Comparison of ENCODE assay signal across 2 cellular contexts in genomic region chr16:23726710-23727109, GRCh38.
TF ChIP-seq lines count a peak whose summit lies in the region.

No MANE protein-coding gene starts in this region.

TF ChIP-seq in HepG2, 621 proteins besides CTCF, POLR2A, EP300 and RAD21:
- TF ChIP-seq HNRNPUL1 (IDR thresholded peaks at IDR 0.05; ENCODE audit: low read depth, low read length) (no peak), ELF1 (CRISPR knock-in tag; IDR thresholded peaks at IDR 0.05) (no peak), ZNF629 (CRISPR knock-in tag; conservative IDR thresholded peaks at IDR 0.05) (peak; percentile 83)
- TF ChIP-seq, protein P1, sequence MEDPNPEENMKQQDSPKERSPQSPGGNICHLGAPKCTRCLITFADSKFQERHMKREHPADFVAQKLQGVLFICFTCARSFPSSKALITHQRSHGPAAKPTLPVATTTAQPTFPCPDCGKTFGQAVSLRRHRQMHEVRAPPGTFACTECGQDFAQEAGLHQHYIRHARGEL (CRISPR knock-in tag; IDR thresholded peaks at IDR 0.05): no peak

TF ChIP-seq in H1, 55 proteins besides CTCF, POLR2A, EP300 and RAD21:
- TF ChIP-seq, protein P2, sequence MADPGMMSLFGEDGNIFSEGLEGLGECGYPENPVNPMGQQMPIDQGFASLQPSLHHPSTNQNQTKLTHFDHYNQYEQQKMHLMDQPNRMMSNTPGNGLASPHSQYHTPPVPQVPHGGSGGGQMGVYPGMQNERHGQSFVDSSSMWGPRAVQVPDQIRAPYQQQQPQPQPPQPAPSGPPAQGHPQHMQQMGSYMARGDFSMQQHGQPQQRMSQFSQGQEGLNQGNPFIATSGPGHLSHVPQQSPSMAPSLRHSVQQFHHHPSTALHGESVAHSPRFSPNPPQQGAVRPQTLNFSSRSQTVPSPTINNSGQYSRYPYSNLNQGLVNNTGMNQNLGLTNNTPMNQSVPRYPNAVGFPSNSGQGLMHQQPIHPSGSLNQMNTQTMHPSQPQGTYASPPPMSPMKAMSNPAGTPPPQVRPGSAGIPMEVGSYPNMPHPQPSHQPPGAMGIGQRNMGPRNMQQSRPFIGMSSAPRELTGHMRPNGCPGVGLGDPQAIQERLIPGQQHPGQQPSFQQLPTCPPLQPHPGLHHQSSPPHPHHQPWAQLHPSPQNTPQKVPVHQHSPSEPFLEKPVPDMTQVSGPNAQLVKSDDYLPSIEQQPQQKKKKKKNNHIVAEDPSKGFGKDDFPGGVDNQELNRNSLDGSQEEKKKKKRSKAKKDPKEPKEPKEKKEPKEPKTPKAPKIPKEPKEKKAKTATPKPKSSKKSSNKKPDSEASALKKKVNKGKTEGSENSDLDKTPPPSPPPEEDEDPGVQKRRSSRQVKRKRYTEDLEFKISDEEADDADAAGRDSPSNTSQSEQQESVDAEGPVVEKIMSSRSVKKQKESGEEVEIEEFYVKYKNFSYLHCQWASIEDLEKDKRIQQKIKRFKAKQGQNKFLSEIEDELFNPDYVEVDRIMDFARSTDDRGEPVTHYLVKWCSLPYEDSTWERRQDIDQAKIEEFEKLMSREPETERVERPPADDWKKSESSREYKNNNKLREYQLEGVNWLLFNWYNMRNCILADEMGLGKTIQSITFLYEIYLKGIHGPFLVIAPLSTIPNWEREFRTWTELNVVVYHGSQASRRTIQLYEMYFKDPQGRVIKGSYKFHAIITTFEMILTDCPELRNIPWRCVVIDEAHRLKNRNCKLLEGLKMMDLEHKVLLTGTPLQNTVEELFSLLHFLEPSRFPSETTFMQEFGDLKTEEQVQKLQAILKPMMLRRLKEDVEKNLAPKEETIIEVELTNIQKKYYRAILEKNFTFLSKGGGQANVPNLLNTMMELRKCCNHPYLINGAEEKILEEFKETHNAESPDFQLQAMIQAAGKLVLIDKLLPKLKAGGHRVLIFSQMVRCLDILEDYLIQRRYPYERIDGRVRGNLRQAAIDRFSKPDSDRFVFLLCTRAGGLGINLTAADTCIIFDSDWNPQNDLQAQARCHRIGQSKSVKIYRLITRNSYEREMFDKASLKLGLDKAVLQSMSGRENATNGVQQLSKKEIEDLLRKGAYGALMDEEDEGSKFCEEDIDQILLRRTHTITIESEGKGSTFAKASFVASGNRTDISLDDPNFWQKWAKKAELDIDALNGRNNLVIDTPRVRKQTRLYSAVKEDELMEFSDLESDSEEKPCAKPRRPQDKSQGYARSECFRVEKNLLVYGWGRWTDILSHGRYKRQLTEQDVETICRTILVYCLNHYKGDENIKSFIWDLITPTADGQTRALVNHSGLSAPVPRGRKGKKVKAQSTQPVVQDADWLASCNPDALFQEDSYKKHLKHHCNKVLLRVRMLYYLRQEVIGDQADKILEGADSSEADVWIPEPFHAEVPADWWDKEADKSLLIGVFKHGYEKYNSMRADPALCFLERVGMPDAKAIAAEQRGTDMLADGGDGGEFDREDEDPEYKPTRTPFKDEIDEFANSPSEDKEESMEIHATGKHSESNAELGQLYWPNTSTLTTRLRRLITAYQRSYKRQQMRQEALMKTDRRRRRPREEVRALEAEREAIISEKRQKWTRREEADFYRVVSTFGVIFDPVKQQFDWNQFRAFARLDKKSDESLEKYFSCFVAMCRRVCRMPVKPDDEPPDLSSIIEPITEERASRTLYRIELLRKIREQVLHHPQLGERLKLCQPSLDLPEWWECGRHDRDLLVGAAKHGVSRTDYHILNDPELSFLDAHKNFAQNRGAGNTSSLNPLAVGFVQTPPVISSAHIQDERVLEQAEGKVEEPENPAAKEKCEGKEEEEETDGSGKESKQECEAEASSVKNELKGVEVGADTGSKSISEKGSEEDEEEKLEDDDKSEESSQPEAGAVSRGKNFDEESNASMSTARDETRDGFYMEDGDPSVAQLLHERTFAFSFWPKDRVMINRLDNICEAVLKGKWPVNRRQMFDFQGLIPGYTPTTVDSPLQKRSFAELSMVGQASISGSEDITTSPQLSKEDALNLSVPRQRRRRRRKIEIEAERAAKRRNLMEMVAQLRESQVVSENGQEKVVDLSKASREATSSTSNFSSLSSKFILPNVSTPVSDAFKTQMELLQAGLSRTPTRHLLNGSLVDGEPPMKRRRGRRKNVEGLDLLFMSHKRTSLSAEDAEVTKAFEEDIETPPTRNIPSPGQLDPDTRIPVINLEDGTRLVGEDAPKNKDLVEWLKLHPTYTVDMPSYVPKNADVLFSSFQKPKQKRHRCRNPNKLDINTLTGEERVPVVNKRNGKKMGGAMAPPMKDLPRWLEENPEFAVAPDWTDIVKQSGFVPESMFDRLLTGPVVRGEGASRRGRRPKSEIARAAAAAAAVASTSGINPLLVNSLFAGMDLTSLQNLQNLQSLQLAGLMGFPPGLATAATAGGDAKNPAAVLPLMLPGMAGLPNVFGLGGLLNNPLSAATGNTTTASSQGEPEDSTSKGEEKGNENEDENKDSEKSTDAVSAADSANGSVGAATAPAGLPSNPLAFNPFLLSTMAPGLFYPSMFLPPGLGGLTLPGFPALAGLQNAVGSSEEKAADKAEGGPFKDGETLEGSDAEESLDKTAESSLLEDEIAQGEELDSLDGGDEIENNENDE (IDR thresholded peaks at IDR 0.05; ENCODE audit: insufficient replicate concordance, low read length): no peak
- TF ChIP-seq KDM5A (IDR thresholded peaks at IDR 0.05; ENCODE audit: low read length) (no peak), JUN (IDR thresholded peaks at IDR 0.05; ENCODE audit: low read depth, low read length) (no peak), TAF7 (optimal IDR thresholded peaks at IDR 0.05; ENCODE audit: borderline replicate concordance, low read depth, low read length) (no peak), EZH2 (IDR thresholded peaks at IDR 0.05; ENCODE audit: low read depth, low read length, severe bottlenecking) (no peak), SUZ12 (IDR thresholded peaks at IDR 0.05; ENCODE audit: low read length) (no peak), EGR1 (IDR thresholded peaks at IDR 0.05; ENCODE audit: borderline replicate concordance, low read depth, low read length) (no peak), HDAC6 (IDR thresholded peaks at IDR 0.05; ENCODE audit: low read depth, low read length) (no peak), RBBP5 (IDR thresholded peaks at IDR 0.05; ENCODE audit: borderline replicate concordance, low read depth, low read length) (no peak)
TF ChIP-seq in H1: peak in this region for 0.
